ENCODE assay signal across 26 cellular contexts in the genomic region with DNA sequence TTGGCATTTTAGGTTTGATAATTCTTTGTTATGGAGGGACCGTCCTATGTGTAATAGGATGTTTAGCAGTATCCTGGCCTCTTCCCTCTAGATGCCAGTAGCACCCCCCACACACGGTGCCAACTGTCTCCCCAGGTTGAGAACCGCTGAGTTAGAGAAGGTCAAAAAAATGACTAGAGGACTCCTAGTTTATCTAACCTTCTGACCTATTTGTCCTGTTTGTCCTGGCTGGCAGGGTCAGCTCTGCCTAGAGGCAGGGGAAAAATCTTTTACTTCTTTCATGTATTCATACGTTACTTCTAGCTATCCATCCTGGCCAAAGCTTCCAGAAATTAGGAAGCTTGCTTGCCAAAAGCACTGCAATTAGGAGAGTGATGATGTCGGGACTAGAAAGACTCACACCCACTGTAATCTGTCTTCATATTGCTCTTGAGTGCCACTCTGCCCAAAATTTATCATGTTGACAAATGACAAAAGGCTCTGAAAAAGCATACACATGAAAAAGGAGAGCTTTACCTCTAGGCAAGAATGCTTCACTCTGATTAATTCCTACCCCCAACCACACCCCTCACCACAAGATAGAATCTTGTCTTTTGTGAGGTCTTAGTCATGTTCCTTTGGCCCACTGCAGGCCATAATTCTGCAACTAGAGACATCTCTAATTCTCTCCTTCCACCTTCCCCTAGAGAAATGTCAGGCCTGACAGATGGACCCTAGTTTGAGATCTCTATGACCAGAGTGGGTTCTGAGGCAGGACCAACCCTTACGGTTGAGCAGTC. TPM values are rescaled to one million over a fixed set of nuclear protein-coding genes. Genes with fewer than 3 reads are reported as not detected.
DNase-seq lines count a peak whose midpoint lies in the region; ATAC-seq, FAIRE-seq and TF ChIP-seq lines count a peak whose summit lies in the region.
"Had no signal": no experiment of that assay in that cellular context is flagged by ENCODE, and none has a peak within 500 bp of the region (broad histone marks: within the 10 kb centered on the region; RNA-seq: fewer than 3 reads in every experiment).

No MANE protein-coding gene starts in this region.

- H3K9ac ChIP-seq in PC-3 (ENCODE audit: low read length) (no peak overlapping the region), keratinocyte (ENCODE audit: control insufficient read depth, extremely low read depth, insufficient read depth, low read length) (no peak overlapping the region)

- H3K4me1 Mint-ChIP-seq in activated T-cell treated with anti-CD3 and anti-CD28 coated beads, Interleukin-2, amount 50 U/mL, for 4 hours (ENCODE audit: low read depth): peaks cover 7% of the 10 kb centered on the region
- peaks cover 13% of the 10 kb centered on the region for H3K4me1 Mint-ChIP-seq in type B pancreatic cell (ENCODE audit: unreplicated experiment)

- POLR2A ChIA-PET in PC-3 (lab: Charles Lee; ENCODE audit: unreplicated experiment): no interaction called here
- POLR2A ChIA-PET in GM10248 (lab: Yijun Ruan, JAX): interaction anchor here (9.1 kb wide), 1 partner anchor 15 kb away, joined by 59 read pairs; the partner anchor contains the start of gene PRDX1

- no peaks in the 10 kb centered on the region for H3K9me3 ChIP-seq in PC-3 (ENCODE audit: low read length)
- H3K9me3 ChIP-seq in keratinocyte (ENCODE audit: control insufficient read depth, low read depth, low read length): no peaks in the 10 kb centered on the region
- H3K9me3 ChIP-seq: breast epithelium, Peyer's patch, SJCRH30 had no signal

- H3K79me2 ChIP-seq in PC-3 (ENCODE audit: low read length): no peaks in the 10 kb centered on the region
- H3K79me2 ChIP-seq in keratinocyte (ENCODE audit: control insufficient read depth, insufficient read depth, low read length): no peaks in the 10 kb centered on the region

- TF ChIP-seq CTCF in PC-3 (conservative IDR thresholded peaks at IDR 0.05; ENCODE audit: low read depth, low read length): no peak
- TF ChIP-seq CTCF in keratinocyte (optimal IDR thresholded peaks at IDR 0.05 in 1 of 3, IDR thresholded peaks at IDR 0.05 in 1 of 3, conservative IDR thresholded peaks at IDR 0.05 in 1 of 3; ENCODE audit: extremely low read depth in 1 of 3, insufficient read depth in 2 of 3, low read length in 3 of 3): no peak
- no peak for TF ChIP-seq CTCF in type B pancreatic cell (conservative IDR thresholded peaks at IDR 0.05)
- no peak for TF ChIP-seq CTCF in GM10248 (IDR thresholded peaks at IDR 0.05; ENCODE audit: control extremely low read depth, extremely low read depth, low read depth, missing control alignments)

- H3K27ac Mint-ChIP-seq in type B pancreatic cell: peak overlapping the region; percentile 19
- H3K27ac Mint-ChIP-seq: activated CD4-positive, alpha-beta T cell treated with anti-CD3 and anti-CD28 coated beads, Interleukin-2, amount 10 ng/mL, durations not matched to agents 24 days and 14 days; T-cell had no signal

- peak; percentile 82 to 87 for ATAC-seq in activated T-cell treated with anti-CD3 and anti-CD28 coated beads, Interleukin-2, amount 50 U/mL, for 4 hours
- peak; percentile 91 for ATAC-seq in PC-3
- no peak for ATAC-seq in GM19395 (IDR thresholded peaks at IDR 0.05; ENCODE audit: unreplicated experiment)
- ATAC-seq: T-cell had no signal

- H3K36me3 ChIP-seq in PC-3 (ENCODE audit: low read depth, low read length) (no peaks in the 10 kb centered on the region), keratinocyte (ENCODE audit: control insufficient read depth in 2 of 2, extremely low read depth in 1 of 2, insufficient read depth in 2 of 2, low read length in 2 of 2) (no peaks in the 10 kb centered on the region)
- H3K36me3 ChIP-seq: breast epithelium, Peyer's patch, SJCRH30 had no signal

- H3K4me2 ChIP-seq in PC-3 (ENCODE audit: low read length) (peak overlapping the region; percentile 46), keratinocyte (ENCODE audit: control insufficient read depth, extremely low read depth, insufficient read depth, low read depth, low read length) (no peak overlapping the region)

- H3K4me1 ChIP-seq in PC-3 (ENCODE audit: insufficient read depth, low read length) (peaks cover 17% of the 10 kb centered on the region), keratinocyte (ENCODE audit: control insufficient read depth, extremely low read depth, insufficient read depth, low read length) (peaks cover 6% of the 10 kb centered on the region)
- H3K4me1 ChIP-seq: breast epithelium, Peyer's patch, SJCRH30 had no signal

- no peaks in the 10 kb centered on the region for H3K27me3 ChIP-seq in PC-3 (ENCODE audit: low read length)
- H3K27me3 ChIP-seq in keratinocyte (ENCODE audit: control insufficient read depth, extremely low read depth, insufficient read depth, low read length): no peaks in the 10 kb centered on the region
- H3K27me3 ChIP-seq: breast epithelium, Peyer's patch had no signal

- dilution Hi-C loops in keratinocyte (cut with MboI; ENCODE audit: extremely low pct_ligation_motif_present, low sequenced_read_pairs): no loop called here

- no peaks in the 10 kb centered on the region for H3K9me1 ChIP-seq in keratinocyte (ENCODE audit: control insufficient read depth, extremely low read depth, insufficient read depth, low read length)

- intact Hi-C loops in PC-3 (cut with micrococcal nuclease): no loop called here

- no peak for DNase-seq in activated T-cell treated with anti-CD3 and anti-CD28 coated beads, Interleukin-2, amount 50 U/mL, for 4 hours
- no peak for DNase-seq in activated T-cell treated with anti-CD3 and anti-CD28 coated beads, Interleukin-2, amount 50 U/mL, for 1 hour
- DNase-seq in PC-3: peak; percentile 54
- DNase-seq in keratinocyte (ENCODE audit: low read depth, low spot score): no peak
- DNase-seq in type B pancreatic cell (ENCODE audit: extremely low spot score, unreplicated experiment): no peak
- no peak for DNase-seq in GM10248 (ENCODE audit: extremely low spot score)
- DNase-seq: activated CD4-positive, alpha-beta T cell treated with anti-CD3 and anti-CD28 coated beads, Interleukin-2, amount 10 ng/mL, durations not matched to agents 24 days and 14 days; amygdala; C1 segment of cervical spinal cord; effector CD4-positive, alpha-beta T cell; HCEC 1CT; mesendoderm; NCI-H1105 treated with DMSO at 0.1 percent for 48 hours; NCI-H2107; NCI-H510A treated with DMSO at 0.1 percent for 48 hours; NK-92 treated with Interleukin-12 subunit alpha and Interleukin-12 subunit beta, amount 100 ng/mL, for 24 hours; nucleus accumbens; Peyer's patch; SJCRH30; stimulated activated CD8-positive, alpha-beta memory T cell treated with anti-CD3 and anti-CD28 coated beads, Interleukin-4, amount 100 ng/mL, for 48 hours; substantia nigra; T-cell had no signal

- no peak overlapping the region for H3K4me3 Mint-ChIP-seq in activated T-cell treated with anti-CD3 and anti-CD28 coated beads, Interleukin-2, amount 50 U/mL, for 4 hours
- no peak overlapping the region for H3K4me3 Mint-ChIP-seq in type B pancreatic cell
- H3K4me3 Mint-ChIP-seq: activated CD4-positive, alpha-beta T cell treated with anti-CD3 and anti-CD28 coated beads, Interleukin-2, amount 10 ng/mL, durations not matched to agents 24 days and 14 days; T-cell had no signal

- no peak overlapping the region for H2AFZ ChIP-seq in PC-3 (ENCODE audit: low read length)
- H2AFZ ChIP-seq in keratinocyte (ENCODE audit: control insufficient read depth, low read length): no peak overlapping the region

- H4K20me1 ChIP-seq in PC-3 (ENCODE audit: low read length): no peaks in the 10 kb centered on the region
- H4K20me1 ChIP-seq in keratinocyte (ENCODE audit: control insufficient read depth, extremely low read depth, insufficient read depth, low read length): no peaks in the 10 kb centered on the region

- H3K27ac ChIP-seq in PC-3 (ENCODE audit: low read length) (no peak overlapping the region), keratinocyte (ENCODE audit: control insufficient read depth, insufficient read depth, low read length) (no peak overlapping the region)
- H3K27ac ChIP-seq: breast epithelium, epithelial cell of prostate, Peyer's patch, SJCRH30 had no signal

- no peaks in the 10 kb centered on the region for H3K27me3 Mint-ChIP-seq in activated T-cell treated with anti-CD3 and anti-CD28 coated beads, Interleukin-2, amount 50 U/mL, for 4 hours (ENCODE audit: low read depth)
- H3K27me3 Mint-ChIP-seq in type B pancreatic cell: peaks cover 38% of the 10 kb centered on the region
- H3K27me3 Mint-ChIP-seq: T-cell had no signal

- CTCF ChIA-PET in PC-3 (lab: Charles Lee): no interaction called here
- CTCF ChIA-PET in GM10248 (lab: Yijun Ruan, JAX): interaction anchor here (0.7 to 3.6 kb wide), 5 partner anchors 10 to 34 kb away, joined by 3 to 19 read pairs (median 7); no protein-coding TSS in a partner anchor

- no peaks in the 10 kb centered on the region for H3F3A ChIP-seq in PC-3 (ENCODE audit: low read length, unreplicated experiment)

- no TSS peak for BruUV-seq in PC-3 (replicated peaks; lab: Mats Ljungman, UMichigan)

- no peaks in the 10 kb centered on the region for H3K9me3 Mint-ChIP-seq in activated T-cell treated with anti-CD3 and anti-CD28 coated beads, Interleukin-2, amount 50 U/mL, for 4 hours
- H3K9me3 Mint-ChIP-seq in type B pancreatic cell: no peaks in the 10 kb centered on the region
- H3K9me3 Mint-ChIP-seq: activated CD4-positive, alpha-beta T cell treated with anti-CD3 and anti-CD28 coated beads, Interleukin-2, amount 10 ng/mL, durations not matched to agents 24 days and 14 days; T-cell had no signal

- no peaks in the 10 kb centered on the region for H3K36me3 Mint-ChIP-seq in activated T-cell treated with anti-CD3 and anti-CD28 coated beads, Interleukin-2, amount 50 U/mL, for 4 hours (ENCODE audit: insufficient read depth)
- no peaks in the 10 kb centered on the region for H3K36me3 Mint-ChIP-seq in type B pancreatic cell
- H3K36me3 Mint-ChIP-seq: T-cell had no signal

- H3K4me3 ChIP-seq in PC-3 (ENCODE audit: low read length) (no peak overlapping the region), keratinocyte (ENCODE audit: control insufficient read depth in 2 of 3, extremely low read depth in 1 of 3, insufficient read depth in 2 of 3, low read depth in 1 of 3, low read length in 3 of 3) (no peak overlapping the region)
- H3K4me3 ChIP-seq: breast epithelium, Peyer's patch, SJCRH30 had no signal

- H3K9me2 ChIP-seq in PC-3 (replicated peaks; ENCODE audit: low read length): no peaks in the 10 kb centered on the region

- peak; percentile 92 for FAIRE-seq in keratinocyte (lab: Jason Lieb, UNC)
- FAIRE-seq: urothelium cell line had no signal

RNA-seq across cellular contexts. Expression of gene AKR1A1, which starts 14.4 kb away (rescaled TPM):
- total RNA-seq in activated T-cell treated with anti-CD3 and anti-CD28 coated beads, Interleukin-2, amount 50 U/mL, for 4 hours: 100 to 1,000 TPM; 231 to 243 (median 243) TPM
- total RNA-seq in PC-3 (2014; rRNA removed) (86.1 and 94.9 TPM in 2 replicates), type B pancreatic cell (ENCODE audit: low replicate concordance) (179 and 185 TPM in 2 replicates)
- polyA plus RNA-seq in keratinocyte: 104 to 109 TPM (median 107 TPM) in 3 replicates
- 33.4 TPM for polyA plus RNA-seq in keratinocyte (2011; ENCODE audit: low read depth)
- 84.2 and 96.9 TPM in 2 replicates for polyA plus RNA-seq in keratinocyte (2011; cell fraction: cytosol; rRNA removed)
- polyA plus RNA-seq in keratinocyte (2011; cell fraction: nucleus; rRNA removed): 91.2 and 103 TPM in 2 replicates
- polyA plus RNA-seq in keratinocyte (2012; ENCODE audit: low replicate concordance): 48.4 and 102 TPM in 2 replicates
- polyA minus RNA-seq in keratinocyte: 96.7 to 108 TPM (median 98.9 TPM) in 3 replicates
- 58.5 TPM for polyA minus RNA-seq in keratinocyte (2011; cell fraction: cytosol; rRNA and poly(A)+ RNA removed)
- 29.2 and 30.4 TPM in 2 replicates for polyA minus RNA-seq in keratinocyte (2011; cell fraction: nucleus; rRNA and poly(A)+ RNA removed)

RNA-seq across cellular contexts. Expression of gene PRDX1, which starts 14.5 kb away (rescaled TPM):
- 100 to 1,000 TPM; 820 to 951 (median 896) TPM for total RNA-seq in activated T-cell treated with anti-CD3 and anti-CD28 coated beads, Interleukin-2, amount 50 U/mL, for 4 hours
- total RNA-seq in PC-3 (2014; rRNA removed): 749 and 967 TPM in 2 replicates
- 938 to 1,251 TPM (median 971 TPM) in 3 replicates for polyA plus RNA-seq in keratinocyte
- polyA plus RNA-seq in keratinocyte (2011; ENCODE audit: low read depth): 153 TPM
- polyA plus RNA-seq in keratinocyte (2011; cell fraction: cytosol; rRNA removed): 809 and 1,377 TPM in 2 replicates
- 627 and 714 TPM in 2 replicates for polyA plus RNA-seq in keratinocyte (2011; cell fraction: nucleus; rRNA removed)
- 700 and 1,019 TPM in 2 replicates for polyA plus RNA-seq in keratinocyte (2012; ENCODE audit: low replicate concordance)
- 118 to 575 TPM (median 465 TPM) in 3 replicates for polyA minus RNA-seq in keratinocyte
- polyA minus RNA-seq in keratinocyte (2011; cell fraction: cytosol; rRNA and poly(A)+ RNA removed): 327 TPM
- polyA minus RNA-seq in keratinocyte (2011; cell fraction: nucleus; rRNA and poly(A)+ RNA removed): 168 and 248 TPM in 2 replicates
- total RNA-seq in type B pancreatic cell (ENCODE audit: low replicate concordance): 255 and 335 TPM in 2 replicates

RNA-seq across cellular contexts. Expression of gene MMACHC, which starts 36.1 kb away (rescaled TPM):
- 10 to 100 TPM in 1 of 3 donors, 1 to 10 TPM in 2; 6.7 to 10.6 (median 9.7) TPM for total RNA-seq in activated T-cell treated with anti-CD3 and anti-CD28 coated beads, Interleukin-2, amount 50 U/mL, for 4 hours
- total RNA-seq in PC-3 (2014; rRNA removed): 6.6 and 9.2 TPM in 2 replicates
- polyA plus RNA-seq in keratinocyte: 4.7 to 7.6 TPM (median 5.7 TPM) in 3 replicates
- polyA plus RNA-seq in keratinocyte (2011; ENCODE audit: low read depth): 2.1 TPM
- polyA plus RNA-seq in keratinocyte (2011; cell fraction: cytosol; rRNA removed): 5.5 and 5.9 TPM in 2 replicates
- polyA plus RNA-seq in keratinocyte (2011; cell fraction: nucleus; rRNA removed): 3.3 and 4.3 TPM in 2 replicates
- polyA plus RNA-seq in keratinocyte (2012; ENCODE audit: low replicate concordance): 2.8 and 7.4 TPM in 2 replicates
- 14.3 to 28.3 TPM (median 15.1 TPM) in 3 replicates for polyA minus RNA-seq in keratinocyte
- 8.8 TPM for polyA minus RNA-seq in keratinocyte (2011; cell fraction: cytosol; rRNA and poly(A)+ RNA removed)
- polyA minus RNA-seq in keratinocyte (2011; cell fraction: nucleus; rRNA and poly(A)+ RNA removed): 4.6 and 5.9 TPM in 2 replicates
- total RNA-seq in type B pancreatic cell (ENCODE audit: low replicate concordance): 8.0 and 12.7 TPM in 2 replicates

RNA-seq across cellular contexts. Expression of gene CCDC163, which starts 36.3 kb away (rescaled TPM):
- 1 to 10 TPM; 1.3 to 1.9 (median 1.7) TPM for total RNA-seq in activated T-cell treated with anti-CD3 and anti-CD28 coated beads, Interleukin-2, amount 50 U/mL, for 4 hours
- total RNA-seq in PC-3 (2014; rRNA removed) (3.9 and 5.7 TPM in 2 replicates), type B pancreatic cell (ENCODE audit: low replicate concordance) (1.0 and 2.0 TPM in 2 replicates)
- 1.7 to 2.2 TPM (median 1.9 TPM) in 3 replicates for polyA plus RNA-seq in keratinocyte
- polyA plus RNA-seq in keratinocyte (2011; ENCODE audit: low read depth): 0.54 TPM
- 1.4 and 1.5 TPM in 2 replicates for polyA plus RNA-seq in keratinocyte (2011; cell fraction: cytosol; rRNA removed)
- 3.1 and 4.6 TPM in 2 replicates for polyA plus RNA-seq in keratinocyte (2011; cell fraction: nucleus; rRNA removed)
- polyA plus RNA-seq in keratinocyte (2012; ENCODE audit: low replicate concordance): 1.3 and 2.2 TPM in 2 replicates
- 0.73 to 4.3 TPM (median 1.2 TPM) in 3 replicates for polyA minus RNA-seq in keratinocyte
- not detected for polyA minus RNA-seq in keratinocyte (2011; cell fraction: cytosol; rRNA and poly(A)+ RNA removed)
- polyA minus RNA-seq in keratinocyte (2011; cell fraction: nucleus; rRNA and poly(A)+ RNA removed): 0.42 and 1.7 TPM in 2 replicates

RNA-seq across cellular contexts. Expression of gene TESK2, which starts 45.2 kb away (rescaled TPM):
- total RNA-seq in activated T-cell treated with anti-CD3 and anti-CD28 coated beads, Interleukin-2, amount 50 U/mL, for 4 hours: 1 to 10 TPM; 2.0 to 2.5 (median 2.3) TPM
- total RNA-seq in PC-3 (2014; rRNA removed): 6.0 and 6.5 TPM in 2 replicates
- 2.0 to 3.5 TPM (median 2.2 TPM) in 3 replicates for polyA plus RNA-seq in keratinocyte
- polyA plus RNA-seq in keratinocyte (2011; ENCODE audit: low read depth): 1.4 TPM
- polyA plus RNA-seq in keratinocyte (2011; cell fraction: cytosol; rRNA removed): 1.8 and 2.1 TPM in 2 replicates
- polyA plus RNA-seq in keratinocyte (2011; cell fraction: nucleus; rRNA removed): 2.5 and 3.2 TPM in 2 replicates
- 1.1 and 3.6 TPM in 2 replicates for polyA plus RNA-seq in keratinocyte (2012; ENCODE audit: low replicate concordance)
- polyA minus RNA-seq in keratinocyte: 1.7 to 2.8 TPM (median 1.9 TPM) in 3 replicates
- polyA minus RNA-seq in keratinocyte (2011; cell fraction: cytosol; rRNA and poly(A)+ RNA removed): 0.96 TPM
- polyA minus RNA-seq in keratinocyte (2011; cell fraction: nucleus; rRNA and poly(A)+ RNA removed): 0.63 and 1.5 TPM in 2 replicates
- total RNA-seq in type B pancreatic cell (ENCODE audit: low replicate concordance): 6.7 and 7.9 TPM in 2 replicates
